In genomic region chr6:2019051-2019450, GRCh38 we compare ENCODE assay signal across 35 cellular contexts.
"Had no signal": no experiment of that assay in that cellular context is flagged by ENCODE, and none has a peak within 500 bp of the region (broad histone marks: within the 10 kb centered on the region; RNA-seq: fewer than 3 reads in every experiment).

No MANE protein-coding gene starts in this region.

- H3K36me3 ChIP-seq: MG63 had no signal

- H3K4me3 ChIP-seq: MG63 had no signal

- H3K27me3 ChIP-seq: MG63 had no signal

- DNase-seq: Karpas-422, Kasumi-1, MG63, MM.1S, MV-4-11, NCI-H1048, NCI-H1092, NCI-H1092 treated with DMSO at 0.1 percent for 48 hours, NCI-H1105, NCI-H1105 treated with DMSO at 0.1 percent for 48 hours, NCI-H1417, NCI-H1417 treated with DMSO at 0.1 percent for 48 hours, NCI-H1436, NCI-H1436 treated with DMSO at 0.1 percent for 48 hours, NCI-H146, NCI-H1694, NCI-H1694 treated with DMSO at 0.1 percent for 48 hours, NCI-H187, NCI-H187 treated with DMSO at 0.1 percent for 48 hours, NCI-H1930, NCI-H2029, NCI-H2029 treated with DMSO at 0.1 percent for 48 hours, NCI-H2081, NCI-H2081 treated with DMSO at 0.1 percent for 48 hours, NCI-H2107, NCI-H2171, NCI-H2171 treated with DMSO at 0.1 percent for 48 hours, NCI-H2227 treated with DMSO at 0.1 percent for 48 hours, NCI-H226, NCI-H345, NCI-H446, NCI-H446 treated with DMSO at 0.1 percent for 48 hours, NCI-H510A, NCI-H510A treated with DMSO at 0.1 percent for 48 hours, NCI-H524 had no signal

- H3K9me3 ChIP-seq: MG63 had no signal
